28 cellular contexts compared by ENCODE assay signal in genomic region chr10:119468542-119469324, GRCh38.
"Had no signal": no experiment of that assay in that cellular context is flagged by ENCODE, and none has a peak within 500 bp of the region (broad histone marks: within the 10 kb centered on the region; RNA-seq: fewer than 3 reads in every experiment).

No MANE protein-coding gene starts in this region.

- FAIRE-seq: colon had no signal

- H3K9ac ChIP-seq: SK-N-SH had no signal

- ATAC-seq: activated T-helper 17 cell treated with anti-CD3 and anti-CD28 coated beads, Interleukin-2, amount 50 U/mL, for 72 hours had no signal

- H3K4me1 ChIP-seq: Peyer's patch had no signal

- H3K4me2 ChIP-seq: SK-N-SH had no signal

- H3K4me3 ChIP-seq: cardiac muscle cell, Peyer's patch had no signal

- H3K27ac ChIP-seq: brain microvascular endothelial cell, cardiac muscle cell, Peyer's patch, VCaP had no signal

- H3K36me3 ChIP-seq: brain microvascular endothelial cell, cardiac muscle cell, Peyer's patch had no signal

- H3K9me3 ChIP-seq: Peyer's patch, SK-N-SH had no signal

- H3K27me3 ChIP-seq: Peyer's patch had no signal

- DNase-seq: activated CD4-positive, alpha-beta memory T cell treated with anti-CD3 and anti-CD28 coated beads for 36 hours; activated CD4-positive, alpha-beta T cell treated with anti-CD3 and anti-CD28 coated beads, Interleukin-2, amount 10 ng/mL, durations not matched to agents 7 days and 5 days; activated CD4-positive, CD25-positive, alpha-beta regulatory T cell; activated gamma-delta T cell; activated naive CD4-positive, alpha-beta T cell treated with anti-CD3 and anti-CD28 coated beads for 36 hours; activated T-cell treated with anti-CD3 and anti-CD28 coated beads for 4 hours; activated T-cell treated with anti-CD3 and anti-CD28 coated beads, Interleukin-2, amount 50 U/mL, for 48 hours; amygdala; brain microvascular endothelial cell; Kasumi-1; NCI-H1092; NCI-H1417 treated with DMSO at 0.1 percent for 48 hours; NCI-H1694; NCI-H2029; NCI-H345; NCI-H510A; NCI-H526 treated with DMSO at 0.1 percent for 48 hours; NCI-H82; NK-92 treated with Interleukin-12 subunit alpha and Interleukin-12 subunit beta, amount 100 ng/mL, for 24 hours; OCI-M1; Peyer's patch; SIG-M5; SK-N-SH; T-helper 1 cell had no signal
